In genomic region chr7:20280475-20281351, GRCh38 we compare ENCODE assay signal across 1 cellular context.
TF ChIP-seq lines count a peak whose summit lies in the region.

No MANE protein-coding gene starts in this region.

TF ChIP-seq in WTC11, 78 proteins besides CTCF, POLR2A, EP300 and RAD21 (continued from another document):
- TF ChIP-seq HMGXB4 (CRISPR knock-in tag; IDR thresholded peaks at IDR 0.05) (no peak), IRF2 (CRISPR knock-in tag; IDR thresholded peaks at IDR 0.05; ENCODE audit: borderline replicate concordance, low read depth) (no peak), NR3C1 (CRISPR knock-in tag; conservative IDR thresholded peaks at IDR 0.05; ENCODE audit: low read depth) (no peak), HMGA2 (CRISPR knock-in tag; IDR thresholded peaks at IDR 0.05) (no peak), FOXP4 (CRISPR knock-in tag; IDR thresholded peaks at IDR 0.05) (no peak), OVOL2 (CRISPR knock-in tag; IDR thresholded peaks at IDR 0.05; ENCODE audit: borderline replicate concordance) (no peak)
- TF ChIP-seq, protein P1, sequence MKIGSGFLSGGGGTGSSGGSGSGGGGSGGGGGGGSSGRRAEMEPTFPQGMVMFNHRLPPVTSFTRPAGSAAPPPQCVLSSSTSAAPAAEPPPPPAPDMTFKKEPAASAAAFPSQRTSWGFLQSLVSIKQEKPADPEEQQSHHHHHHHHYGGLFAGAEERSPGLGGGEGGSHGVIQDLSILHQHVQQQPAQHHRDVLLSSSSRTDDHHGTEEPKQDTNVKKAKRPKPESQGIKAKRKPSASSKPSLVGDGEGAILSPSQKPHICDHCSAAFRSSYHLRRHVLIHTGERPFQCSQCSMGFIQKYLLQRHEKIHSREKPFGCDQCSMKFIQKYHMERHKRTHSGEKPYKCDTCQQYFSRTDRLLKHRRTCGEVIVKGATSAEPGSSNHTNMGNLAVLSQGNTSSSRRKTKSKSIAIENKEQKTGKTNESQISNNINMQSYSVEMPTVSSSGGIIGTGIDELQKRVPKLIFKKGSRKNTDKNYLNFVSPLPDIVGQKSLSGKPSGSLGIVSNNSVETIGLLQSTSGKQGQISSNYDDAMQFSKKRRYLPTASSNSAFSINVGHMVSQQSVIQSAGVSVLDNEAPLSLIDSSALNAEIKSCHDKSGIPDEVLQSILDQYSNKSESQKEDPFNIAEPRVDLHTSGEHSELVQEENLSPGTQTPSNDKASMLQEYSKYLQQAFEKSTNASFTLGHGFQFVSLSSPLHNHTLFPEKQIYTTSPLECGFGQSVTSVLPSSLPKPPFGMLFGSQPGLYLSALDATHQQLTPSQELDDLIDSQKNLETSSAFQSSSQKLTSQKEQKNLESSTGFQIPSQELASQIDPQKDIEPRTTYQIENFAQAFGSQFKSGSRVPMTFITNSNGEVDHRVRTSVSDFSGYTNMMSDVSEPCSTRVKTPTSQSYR (CRISPR knock-in tag; IDR thresholded peaks at IDR 0.05): no peak
